ENCODE assay signal across 39 cellular contexts in genomic region chr16:8555400-8555799, GRCh38. TPM values are rescaled to one million over a fixed set of nuclear protein-coding genes. Genes with fewer than 3 reads are reported as not detected.
"Had no signal": no experiment of that assay in that cellular context is flagged by ENCODE, and none has a peak within 500 bp of the region (broad histone marks: within the 10 kb centered on the region; RNA-seq: fewer than 3 reads in every experiment).

No MANE protein-coding gene starts in this region.

- H3K4me1 ChIP-seq: adrenal gland, ascending aorta, body of pancreas, breast epithelium had no signal

- FAIRE-seq: astrocyte had no signal

- ATAC-seq: activated naive CD4-positive, alpha-beta T cell treated with anti-CD3 and anti-CD28 coated beads, Interleukin-2, amount 50 U/mL, for 72 hours; activated naive CD8-positive, alpha-beta T cell treated with anti-CD3 and anti-CD28 coated beads, Interleukin-2, amount 50 U/mL, for 24 hours; activated T-cell treated with anti-CD3 and anti-CD28 coated beads, Interleukin-2, amount 50 U/mL, for 4 hours; activated T-cell treated with anti-CD3 and anti-CD28 coated beads, Interleukin-2, amount 50 U/mL, for 72 hours; activated T-helper 17 cell treated with anti-CD3 and anti-CD28 coated beads, Interleukin-2, amount 50 U/mL, for 72 hours; body of pancreas had no signal

- H3K27ac ChIP-seq: adrenal gland, ascending aorta, body of pancreas, brain microvascular endothelial cell, breast epithelium, cardiac muscle cell had no signal

- H3K27me3 ChIP-seq: ascending aorta, body of pancreas, brain microvascular endothelial cell, cardiac muscle cell had no signal

- H3K4me3 ChIP-seq: adrenal gland, ascending aorta, body of pancreas, breast epithelium, cardiac muscle cell had no signal

- H3K9me3 ChIP-seq: adrenal gland, ascending aorta, body of pancreas, breast epithelium had no signal

- DNase-seq: activated effector memory CD4-positive, alpha-beta T cell treated with anti-CD3 and anti-CD28 coated beads, Interleukin-2, amount 50 U/mL, for 16 hours; activated effector memory CD4-positive, alpha-beta T cell treated with Interleukin-2 at 50 U/mL for 16 hours; activated gamma-delta T cell; activated gamma-delta T cell treated with Interleukin-2 at 50 U/mL for 16 hours; activated naive CD4-positive, alpha-beta T cell; activated naive CD4-positive, alpha-beta T cell treated with anti-CD3 and anti-CD28 coated beads for 36 hours; activated naive CD4-positive, alpha-beta T cell treated with anti-CD3 and anti-CD28 coated beads, Interleukin-2, amount 10 ng/mL, durations not matched to agents 7 days and 5 days; activated naive CD4-positive, alpha-beta T cell treated with anti-CD3 and anti-CD28 coated beads, Interleukin-2, amount 50 U/mL, for 16 hours; activated naive CD4-positive, alpha-beta T cell treated with Interleukin-2 at 50 U/mL for 16 hours; activated naive CD8-positive, alpha-beta T cell treated with anti-CD3 and anti-CD28 coated beads for 36 hours; activated naive CD8-positive, alpha-beta T cell treated with anti-CD3 and anti-CD28 coated beads, Interleukin-2, amount 10 ng/mL, durations not matched to agents 7 days and 5 days; activated naive CD8-positive, alpha-beta T cell treated with anti-CD3 and anti-CD28 coated beads, Interleukin-2, amount 50 U/mL, for 24 hours; activated T-cell treated with anti-CD3 and anti-CD28 coated beads, Interleukin-2, amount 50 U/mL, for 24 hours; activated T-cell treated with anti-CD3 and anti-CD28 coated beads, Interleukin-2, amount 50 U/mL, for 4 hours; activated T-cell treated with anti-CD3 and anti-CD28 coated beads, Interleukin-2, amount 50 U/mL, for 48 hours; activated T-cell treated with anti-CD3 and anti-CD28 coated beads, Interleukin-2, amount 50 U/mL, for 72 hours; adrenal gland; amniotic stem cell; amygdala; anterior cingulate cortex; aorta; body of pancreas; brain microvascular endothelial cell; caudate nucleus; central memory CD4-positive, alpha-beta T cell; cerebellar nuclear complex had no signal

- H3K36me3 ChIP-seq: adrenal gland, ascending aorta, brain microvascular endothelial cell, breast epithelium, cardiac muscle cell had no signal

RNA-seq across cellular contexts. Expression of gene TMEM114, which starts 34.9 kb away (rescaled TPM):
- total RNA-seq: activated naive CD4-positive, alpha-beta T cell treated with anti-CD3 and anti-CD28 coated beads for 36 hours; activated naive CD4-positive, alpha-beta T cell treated with anti-CD3 and anti-CD28 coated beads, Interleukin-2, amount 50 U/mL, for 72 hours; activated naive CD8-positive, alpha-beta T cell treated with anti-CD3 and anti-CD28 coated beads for 36 hours; activated naive CD8-positive, alpha-beta T cell treated with anti-CD3 and anti-CD28 coated beads, Interleukin-2, amount 10 ng/mL, durations not matched to agents 7 days and 5 days; activated T-cell treated with anti-CD3 and anti-CD28 coated beads, Interleukin-2, amount 50 U/mL, for 4 hours; activated T-cell treated with anti-CD3 and anti-CD28 coated beads, Interleukin-2, amount 50 U/mL, for 72 hours; activated T-helper 1 cell treated with anti-CD3 and anti-CD28 coated beads, Interleukin-12 subunit alpha, Interleukin-12 subunit beta, Interleukin-2, Interleukin-4 antibody, amounts not matched to agents 30 ng/mL and 10 ng/mL and 1 ng/mL, durations not matched to agents 14 hours and 24 hours and 36 hours; activated T-helper 17 cell treated with anti-CD3 and anti-CD28 coated beads, Interleukin-2, amount 50 U/mL, for 72 hours; activated T-helper 2 cell treated with anti-CD3 and anti-CD28 coated beads, Interferon-gamma antibody, Interleukin-2, Interleukin-4, amounts not matched to agents 10 μg/mL and 5 μg/mL and 100 μg/mL, durations not matched to agents 14 hours and 24 hours and 36 hours; adrenal gland; aorta; ascending aorta; astrocyte; body of pancreas; breast epithelium; bronchial epithelial cell; cardiac muscle cell; cardiac septum; cerebellum; chondrocyte had no signal
- polyA plus RNA-seq: adipose tissue, aorta, cardiac muscle cell had no signal
